ENCODE assay signal across 11 cellular contexts in the genomic region with DNA sequence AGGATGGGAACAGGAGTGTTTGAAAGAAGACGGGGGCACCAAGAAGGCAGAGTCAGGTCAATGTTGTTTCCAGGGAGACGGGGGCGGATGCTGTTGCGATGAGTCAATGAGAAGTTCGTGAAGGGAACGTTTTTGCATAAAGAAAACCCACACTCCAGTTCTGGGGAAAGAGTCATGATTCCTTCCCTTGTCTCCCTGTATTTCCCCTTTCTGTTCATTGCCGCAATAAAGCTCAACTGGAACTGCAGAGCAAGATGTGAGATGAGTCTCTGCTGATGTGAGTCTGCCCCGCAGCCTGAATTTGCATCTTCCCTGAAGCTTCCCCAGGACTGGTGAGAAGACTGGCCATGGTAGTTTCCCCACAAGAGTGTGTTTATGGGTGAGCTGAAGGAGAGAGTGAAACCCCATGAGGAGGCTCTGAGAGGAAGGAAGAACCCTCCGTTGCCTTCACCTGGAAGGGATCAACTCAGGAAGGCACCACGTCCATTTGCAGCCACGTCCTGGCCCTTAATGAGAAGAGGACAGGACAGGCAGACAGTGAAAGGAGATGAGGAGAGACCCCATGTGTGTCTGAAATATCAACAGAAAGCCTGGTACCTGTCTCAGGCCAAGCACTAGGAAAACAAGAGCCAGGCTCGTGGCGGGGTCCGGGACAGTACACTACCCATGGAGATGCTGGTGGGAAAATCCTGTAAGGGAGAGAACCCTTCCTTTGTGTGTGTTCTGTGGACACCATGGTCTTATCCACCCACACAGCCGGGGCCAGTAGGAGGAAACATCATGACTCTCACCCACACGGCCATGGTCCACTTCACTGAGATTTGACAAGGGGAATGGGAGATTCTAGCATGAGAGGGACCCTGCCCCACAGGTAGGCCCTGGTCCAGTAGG. TPM values are rescaled to one million over a fixed set of nuclear protein-coding genes. Genes with fewer than 3 reads are reported as not detected.
A peak's percentile ranks its signal among the peaks of the same experiment; 100 is the strongest.
DNase-seq lines count a peak whose midpoint lies in the region; ATAC-seq lines count a peak whose summit lies in the region.
"Had no signal": no experiment of that assay in that cellular context is flagged by ENCODE, and none has a peak within 500 bp of the region (broad histone marks: within the 10 kb centered on the region; RNA-seq: fewer than 3 reads in every experiment).

No MANE protein-coding gene starts in this region.

- intact Hi-C loops in naive thymus-derived CD4-positive, alpha-beta T cell (cut with micrococcal nuclease) = no loop called here

- H3K4me3 ChIP-seq in naive thymus-derived CD4-positive, alpha-beta T cell (ENCODE audit: low read length) = no peak overlapping the region
- H3K4me3 ChIP-seq: colonic mucosa had no signal

- H3K9me3 Mint-ChIP-seq in naive thymus-derived CD4-positive, alpha-beta T cell = peaks cover 0 to 31% (median 13%) of the 10 kb centered on the region in 11 donors
- H3K9me3 Mint-ChIP-seq: activated T-cell treated with anti-CD3 and anti-CD28 coated beads, Interleukin-2, amount 50 U/mL, for 24 hours; natural killer cell had no signal

- H3K9me3 ChIP-seq in naive thymus-derived CD4-positive, alpha-beta T cell (ENCODE audit: control insufficient read depth in 2 of 3, low read length in 3 of 3) = no peaks in the 10 kb centered on the region
- H3K9me3 ChIP-seq: colonic mucosa had no signal

- POLR2A ChIA-PET in naive thymus-derived CD4-positive, alpha-beta T cell (lab: Charles Lee) = no interaction called here

- no peaks in the 10 kb centered on the region for H3K36me3 ChIP-seq in naive thymus-derived CD4-positive, alpha-beta T cell (ENCODE audit: control insufficient read depth in 2 of 3, insufficient read depth in 3 of 3, low read length in 3 of 3)
- H3K36me3 ChIP-seq: colonic mucosa had no signal

- no peak overlapping the region for H3K27ac ChIP-seq in naive thymus-derived CD4-positive, alpha-beta T cell (ENCODE audit: low read depth, low read length)
- H3K27ac ChIP-seq: colonic mucosa had no signal

- H3K27me3 ChIP-seq in naive thymus-derived CD4-positive, alpha-beta T cell (ENCODE audit: control insufficient read depth in 2 of 2, insufficient read depth in 2 of 2, low read length in 2 of 2) = peaks cover 0 to 2% of the 10 kb centered on the region in 2 donors
- H3K27me3 ChIP-seq: colonic mucosa had no signal

- H3K4me3 Mint-ChIP-seq in naive thymus-derived CD4-positive, alpha-beta T cell = no peak overlapping the region
- H3K4me3 Mint-ChIP-seq: activated T-cell treated with anti-CD3 and anti-CD28 coated beads, Interleukin-2, amount 50 U/mL, for 24 hours; natural killer cell; T-helper 17 cell had no signal

- ATAC-seq in GM19023 (IDR thresholded peaks at IDR 0.05; ENCODE audit: unreplicated experiment) (peak; percentile 79), HG02884 (IDR thresholded peaks at IDR 0.05; ENCODE audit: unreplicated experiment) (peak; percentile 57), HG03521 (IDR thresholded peaks at IDR 0.05; ENCODE audit: unreplicated experiment) (no peak)
- peak; percentile 77 for ATAC-seq in naive thymus-derived CD4-positive, alpha-beta T cell
- ATAC-seq: T-helper 17 cell had no signal

- no peaks in the 10 kb centered on the region for H3K4me1 Mint-ChIP-seq in naive thymus-derived CD4-positive, alpha-beta T cell
- H3K4me1 Mint-ChIP-seq: T-helper 17 cell had no signal

- CTCF ChIA-PET in naive thymus-derived CD4-positive, alpha-beta T cell (lab: Charles Lee) = no interaction called here

- no peak overlapping the region for H3K27ac Mint-ChIP-seq in naive thymus-derived CD4-positive, alpha-beta T cell
- H3K27ac Mint-ChIP-seq: activated T-cell treated with anti-CD3 and anti-CD28 coated beads, Interleukin-2, amount 50 U/mL, for 24 hours; T-helper 17 cell had no signal

- DNase-seq in naive thymus-derived CD4-positive, alpha-beta T cell = no peak
- no peak for DNase-seq in COLO668 (lab: John Stamatoyannopoulos, UW; ENCODE audit: unreplicated experiment)
- DNase-seq: activated T-cell treated with anti-CD3 and anti-CD28 coated beads, Interleukin-2, amount 50 U/mL, for 24 hours; colonic mucosa; GF-D8; natural killer cell; stimulated activated CD4-positive, alpha-beta T cell treated with anti-CD3 and anti-CD28 coated beads, Interleukin-4, amount 100 ng/mL, for 4 hours; T-helper 17 cell had no signal

- peaks cover 0 to 8% (median 0%) of the 10 kb centered on the region in 5 donors for H3K36me3 Mint-ChIP-seq in naive thymus-derived CD4-positive, alpha-beta T cell
- H3K36me3 Mint-ChIP-seq: natural killer cell had no signal

- no peaks in the 10 kb centered on the region for H3K4me1 ChIP-seq in naive thymus-derived CD4-positive, alpha-beta T cell (ENCODE audit: control insufficient read depth in 2 of 2, insufficient read depth in 2 of 2, low read length in 2 of 2)
- H3K4me1 ChIP-seq: colonic mucosa had no signal

- H3K27me3 Mint-ChIP-seq in naive thymus-derived CD4-positive, alpha-beta T cell = peaks cover 10 to 54% (median 43%) of the 10 kb centered on the region in 5 donors

RNA-seq across cellular contexts. Expression of a gene that starts 13.7 kb away (rescaled TPM):
- total RNA-seq in naive thymus-derived CD4-positive, alpha-beta T cell = 10 to 100 TPM in 1 of 5 experiments, 1 to 10 TPM in 1, not detected in 3; 4.3 to 36.7 TPM
- under 1 TPM in 1 of 2 donors, not detected in 1; 0.14 TPM for polyA plus RNA-seq in naive thymus-derived CD4-positive, alpha-beta T cell

RNA-seq across cellular contexts. Expression of a gene that starts 23.1 kb away (rescaled TPM):
- total RNA-seq in naive thymus-derived CD4-positive, alpha-beta T cell = 10 to 100 TPM in 1 of 5 experiments, 1 to 10 TPM in 3, not detected in 1; 1.1 to 56.5 (median 5.1) TPM
- under 1 TPM in 1 of 2 donors, not detected in 1; 0.09 TPM for polyA plus RNA-seq in naive thymus-derived CD4-positive, alpha-beta T cell

RNA-seq across cellular contexts. Expression of a gene that starts 33.5 kb away (rescaled TPM):
- total RNA-seq in naive thymus-derived CD4-positive, alpha-beta T cell = 10 to 100 TPM in 1 of 5 experiments, 1 to 10 TPM in 1, under 1 TPM in 3; 0.24 to 50.3 (median 0.87) TPM
- under 1 TPM; 0.18 to 0.38 TPM for polyA plus RNA-seq in naive thymus-derived CD4-positive, alpha-beta T cell

RNA-seq across cellular contexts. Expression of a gene that starts 55.6 kb away (rescaled TPM):
- total RNA-seq in naive thymus-derived CD4-positive, alpha-beta T cell = 10 to 100 TPM in 1 of 5 experiments, 1 to 10 TPM in 3, under 1 TPM in 1; 0.15 to 20.2 (median 2.5) TPM
- polyA plus RNA-seq in naive thymus-derived CD4-positive, alpha-beta T cell = not detected
